19 cellular contexts compared by ENCODE assay signal in the genomic region with DNA sequence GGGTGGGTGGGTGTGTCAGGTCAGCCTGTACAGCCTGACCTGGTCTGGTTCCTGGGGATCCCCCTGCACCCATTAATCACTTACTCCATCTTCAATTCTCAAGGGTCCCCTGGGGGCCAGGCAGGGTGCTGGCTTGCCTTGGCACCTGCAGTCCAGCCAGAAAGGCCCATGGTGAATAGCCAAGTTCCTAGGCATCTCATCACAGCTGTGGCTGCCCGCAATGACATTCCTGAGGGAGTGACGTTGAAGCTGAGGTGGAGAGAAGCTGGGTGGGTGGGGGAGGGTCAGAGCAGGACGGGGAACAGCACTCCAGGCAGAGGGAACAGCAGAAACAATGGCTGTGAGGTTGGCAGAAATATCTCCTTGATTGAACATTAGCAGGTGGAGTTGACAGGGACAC. TPM values are rescaled to one million over a fixed set of nuclear protein-coding genes. Genes with fewer than 3 reads are reported as not detected.
DNase-seq lines count a peak whose midpoint lies in the region; ATAC-seq and TF ChIP-seq lines count a peak whose summit lies in the region.
"Had no signal": no experiment of that assay in that cellular context is flagged by ENCODE, and none has a peak within 500 bp of the region (broad histone marks: within the 10 kb centered on the region; RNA-seq: fewer than 3 reads in every experiment).

No MANE protein-coding gene starts in this region.

- CTCF ChIA-PET in Calu3 (lab: Charles Lee), result no interaction called here
- CTCF ChIA-PET in CD4-positive, alpha-beta T cell (lab: Charles Lee), result no interaction called here

- no peak for TF ChIP-seq CTCF in Calu3 (IDR thresholded peaks at IDR 0.05; ENCODE audit: unreplicated experiment)
- no peak for TF ChIP-seq CTCF in epithelial cell of esophagus (IDR thresholded peaks at IDR 0.05; ENCODE audit: insufficient read depth, low read depth, low read length, missing control alignments)
- no peak for TF ChIP-seq CTCF in CD4-positive, alpha-beta T cell (IDR thresholded peaks at IDR 0.05)
- TF ChIP-seq CTCF in mesothelial cell of epicardium (IDR thresholded peaks at IDR 0.05; ENCODE audit: unreplicated experiment), result no peak

- H3K9me3 Mint-ChIP-seq in Calu3 (ENCODE audit: low read depth, unreplicated experiment), result no peaks in the 10 kb centered on the region
- H3K9me3 Mint-ChIP-seq in CD4-positive, alpha-beta T cell, result no peaks in the 10 kb centered on the region
- no peaks in the 10 kb centered on the region for H3K9me3 Mint-ChIP-seq in mesothelial cell of epicardium
- H3K9me3 Mint-ChIP-seq: naive thymus-derived CD8-positive, alpha-beta T cell had no signal

- H3K27me3 Mint-ChIP-seq in Calu3 (ENCODE audit: unreplicated experiment), result peaks cover 8% of the 10 kb centered on the region
- H3K27me3 Mint-ChIP-seq in CD4-positive, alpha-beta T cell, result peaks cover 22% of the 10 kb centered on the region
- H3K27me3 Mint-ChIP-seq in mesothelial cell of epicardium (ENCODE audit: low read depth), result no peaks in the 10 kb centered on the region

- no peaks in the 10 kb centered on the region for H3K9me3 ChIP-seq in CD4-positive, alpha-beta T cell (ENCODE audit: control insufficient read depth, low read length)
- H3K9me3 ChIP-seq: psoas muscle, thoracic aorta had no signal

- H3K27ac ChIP-seq in CD4-positive, alpha-beta T cell (ENCODE audit: low read depth, low read length), result no peak overlapping the region
- H3K27ac ChIP-seq: psoas muscle, SK-N-MC, thoracic aorta had no signal

- DNase-seq in Calu3 (peak; percentile 13), LHCN-M2 (ENCODE audit: low read depth) (peak; percentile 62), epithelial cell of esophagus (ENCODE audit: low read depth) (peak; percentile 17), posterior vena cava (ENCODE audit: low spot score) (peak; percentile 53), ureter (ENCODE audit: low spot score) (no peak), mesothelial cell of epicardium (ENCODE audit: low spot score in 2 of 2, unreplicated experiment in 2 of 2) (no peak)
- DNase-seq in CD4-positive, alpha-beta T cell, result no peak
- DNase-seq: activated effector memory CD4-positive, alpha-beta T cell treated with anti-CD3 and anti-CD28 coated beads, Interleukin-2, amount 50 U/mL, for 16 hours; anterior cingulate cortex; dermis blood vessel endothelial cell; hypothalamus; left ventricle myocardium superior; NCI-H1092; psoas muscle had no signal

- BruUV-seq in Calu3 (replicated peaks; lab: Mats Ljungman, UMichigan), result no TSS peak

- no peak overlapping the region for H3K4me3 ChIP-seq in epithelial cell of esophagus (ENCODE audit: low read length)
- H3K4me3 ChIP-seq: psoas muscle, SK-N-MC, thoracic aorta had no signal

- H3K4me1 Mint-ChIP-seq in Calu3 (ENCODE audit: low read depth, unreplicated experiment), result no peaks in the 10 kb centered on the region
- H3K4me1 Mint-ChIP-seq in CD4-positive, alpha-beta T cell (ENCODE audit: low read depth), result no peaks in the 10 kb centered on the region
- peaks cover 2% of the 10 kb centered on the region for H3K4me1 Mint-ChIP-seq in mesothelial cell of epicardium
- H3K4me1 Mint-ChIP-seq: naive thymus-derived CD8-positive, alpha-beta T cell had no signal

- POLR2A ChIA-PET in CD4-positive, alpha-beta T cell (lab: Charles Lee), result no interaction called here

- H3K27ac Mint-ChIP-seq in Calu3 (ENCODE audit: unreplicated experiment) (no peak overlapping the region), mesothelial cell of epicardium (no peak overlapping the region)
- no peak overlapping the region for H3K27ac Mint-ChIP-seq in CD4-positive, alpha-beta T cell
- H3K27ac Mint-ChIP-seq: naive thymus-derived CD8-positive, alpha-beta T cell had no signal

- intact Hi-C loops in Calu3 (cut with micrococcal nuclease; ENCODE audit: unreplicated experiment) (no loop called here), posterior vena cava (cut with DNase I) (no loop called here)
- intact Hi-C loops in CD4-positive, alpha-beta T cell (cut with DNase I, micrococcal nuclease), result no loop called here

- H3K4me3 Mint-ChIP-seq in Calu3 (ENCODE audit: low read depth, unreplicated experiment), result no peak overlapping the region
- no peak overlapping the region for H3K4me3 Mint-ChIP-seq in CD4-positive, alpha-beta T cell
- H3K4me3 Mint-ChIP-seq in mesothelial cell of epicardium, result no peak overlapping the region
- H3K4me3 Mint-ChIP-seq: naive thymus-derived CD8-positive, alpha-beta T cell had no signal

- ATAC-seq in GM21825 (IDR thresholded peaks at IDR 0.05; ENCODE audit: unreplicated experiment), result no peak
- no peak for ATAC-seq in CD4-positive, alpha-beta T cell (ENCODE audit: poor library complexity)
- ATAC-seq: esophagus mucosa; naive thymus-derived CD8-positive, alpha-beta T cell had no signal

- no peaks in the 10 kb centered on the region for H3K36me3 Mint-ChIP-seq in Calu3 (ENCODE audit: insufficient read depth, unreplicated experiment)
- no peaks in the 10 kb centered on the region for H3K36me3 Mint-ChIP-seq in CD4-positive, alpha-beta T cell (ENCODE audit: low read depth)
- H3K36me3 Mint-ChIP-seq in mesothelial cell of epicardium, result no peaks in the 10 kb centered on the region
- H3K36me3 Mint-ChIP-seq: naive thymus-derived CD8-positive, alpha-beta T cell had no signal

- peaks cover under 1% of the 10 kb centered on the region for H3K27me3 ChIP-seq in CD4-positive, alpha-beta T cell (ENCODE audit: control insufficient read depth, insufficient read depth, low read length)

RNA-seq across cellular contexts. Expression of gene HMCN2, which starts 10.6 kb away (rescaled TPM):
- 0.32 TPM in 1 of 2 replicates, not detected in the other for total RNA-seq in Calu3 (2022)
- 12.1 and 15.7 TPM in 2 replicates for total RNA-seq in LHCN-M2 (2014; rRNA removed)
- 0.30 TPM for polyA plus RNA-seq in LHCN-M2 (2012)
- total RNA-seq in posterior vena cava, result 100 to 1,000 TPM in 1 of 2 donors, 10 to 100 TPM in 1; 98.8 to 224 TPM
- 9.5 TPM for total RNA-seq in ureter
- total RNA-seq in CD4-positive, alpha-beta T cell, result not detected
- 5.8 to 6.5 TPM (median 6.0 TPM) in 3 replicates for total RNA-seq in mesothelial cell of epicardium
- total RNA-seq: naive thymus-derived CD8-positive, alpha-beta T cell had no signal
- polyA plus RNA-seq: naive thymus-derived CD8-positive, alpha-beta T cell had no signal

Comparison
In these comparisons a context has a peak if more than half of its experiments do, and no peak if none do; other contexts are left out.
1. DNase-seq: peak in Calu3 (single experiment), LHCN-M2 (single experiment), epithelial cell of esophagus (single experiment) and posterior vena cava (single experiment); none in ureter (single experiment), CD4-positive, alpha-beta T cell (0 of 10) and mesothelial cell of epicardium (0 of 2).